Comparison of ENCODE assay signal across 1 cellular context in genomic region chr19:5680437-5681368, GRCh38.
A peak's percentile ranks its signal among the peaks of the same experiment; 100 is the strongest.
TF ChIP-seq lines count a peak whose summit lies in the region.

Gene HSD11B1L, plus strand, starts transcription at chr19:5681027. Its CDS starts 3,806 bp downstream, at chr19:5684833.
A gene with protein sequence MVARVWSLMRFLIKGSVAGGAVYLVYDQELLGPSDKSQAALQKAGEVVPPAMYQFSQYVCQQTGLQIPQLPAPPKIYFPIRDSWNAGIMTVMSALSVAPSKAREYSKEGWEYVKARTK (minus strand): TSS chr19:5680516. CDS start chr19:5680486, 30 bp downstream.

TF ChIP-seq in K562, 482 proteins besides CTCF, POLR2A, EP300 and RAD21 (continued from another document and continues in another):
- TF ChIP-seq FOXP4 (CRISPR knock-in tag; IDR thresholded peaks at IDR 0.05; ENCODE audit: borderline replicate concordance) (0 out of 2 replicates have a peak, but pooled peaks have one; percentile 73), ZNF217 (CRISPR knock-in tag; IDR thresholded peaks at IDR 0.05) (no peak), MECOM (CRISPR knock-in tag; IDR thresholded peaks at IDR 0.05) (no peak), FOXJ2 (tag; IDR thresholded peaks at IDR 0.05) (peak; percentile 89), RFX7 (CRISPR knock-in tag; IDR thresholded peaks at IDR 0.05) (no peak), JUND (IDR thresholded peaks at IDR 0.05; ENCODE audit: borderline replicate concordance, low read depth, low read length) (peak; percentile 55), JUND (tag; IDR thresholded peaks at IDR 0.05; ENCODE audit: borderline replicate concordance, low read depth, low read length) (no peak; the same call in 2 of the 3 replicates), SMARCA4 (IDR thresholded peaks at IDR 0.05) (no peak), ZNF197 (CRISPR knock-in tag; IDR thresholded peaks at IDR 0.05; ENCODE audit: low read depth) (peak; percentile 89; the same call in 1 of the 2 replicates), TEAD4 (IDR thresholded peaks at IDR 0.05; ENCODE audit: low read length) (peak; percentile 40; the same call in 1 of the 2 replicates), TEAD4 (CRISPR knock-in tag; IDR thresholded peaks at IDR 0.05; ENCODE audit: borderline replicate concordance) (no peak), ZNF384 (IDR thresholded peaks at IDR 0.05; ENCODE audit: low read depth, low read length) (0 out of 2 replicates have a peak, but pooled peaks have one; percentile 38), MYC (IDR thresholded peaks at IDR 0.05; ENCODE audit: low read depth, low read length) (peak; percentile 92), MYC (CRISPR knock-in tag; IDR thresholded peaks at IDR 0.05; ENCODE audit: borderline replicate concordance, low read depth) (0 out of 2 replicates have a peak, but pooled peaks have one; percentile 11), POLR2B (IDR thresholded peaks at IDR 0.05; ENCODE audit: low read depth, partially characterized antibody) (no peak), TBP (optimal IDR thresholded peaks at IDR 0.05; ENCODE audit: low read depth, low read length) (peak; percentile 83), ATF3 (IDR thresholded peaks at IDR 0.05) (no peak), ATF3 (CRISPR knock-in tag; conservative IDR thresholded peaks at IDR 0.05) (no peak), ETS1 (conservative IDR thresholded peaks at IDR 0.05; ENCODE audit: control insufficient read depth, low read depth, low read length) (peak; percentile 99), PTBP1 (IDR thresholded peaks at IDR 0.05; ENCODE audit: low read depth, low read length) (no peak), ZNF316 (IDR thresholded peaks at IDR 0.05) (no peak), ETV5 (CRISPR knock-in tag; IDR thresholded peaks at IDR 0.05; ENCODE audit: low read depth) (peak; percentile 79; the same call in 1 of the 2 replicates), GTF2E2 (tag; IDR thresholded peaks at IDR 0.05) (no peak), TAF9B (IDR thresholded peaks at IDR 0.05; ENCODE audit: partially characterized antibody) (no peak), PCBP1 (IDR thresholded peaks at IDR 0.05; ENCODE audit: low read depth, low read length, poor library complexity, severe bottlenecking) (peak; percentile 14), AFF4 (CRISPR knock-in tag; IDR thresholded peaks at IDR 0.05) (no peak), CREB1 (IDR thresholded peaks at IDR 0.05) (peak; percentile 93), CREB1 (CRISPR knock-in tag; IDR thresholded peaks at IDR 0.05) (peak; percentile 92), ELF2 (CRISPR knock-in tag; IDR thresholded peaks at IDR 0.05) (peak; percentile 78; the same call in 1 of the 2 replicates), ZNF644 (tag; IDR thresholded peaks at IDR 0.05; ENCODE audit: low read depth) (peak; percentile 96)
- TF ChIP-seq, protein P1, sequence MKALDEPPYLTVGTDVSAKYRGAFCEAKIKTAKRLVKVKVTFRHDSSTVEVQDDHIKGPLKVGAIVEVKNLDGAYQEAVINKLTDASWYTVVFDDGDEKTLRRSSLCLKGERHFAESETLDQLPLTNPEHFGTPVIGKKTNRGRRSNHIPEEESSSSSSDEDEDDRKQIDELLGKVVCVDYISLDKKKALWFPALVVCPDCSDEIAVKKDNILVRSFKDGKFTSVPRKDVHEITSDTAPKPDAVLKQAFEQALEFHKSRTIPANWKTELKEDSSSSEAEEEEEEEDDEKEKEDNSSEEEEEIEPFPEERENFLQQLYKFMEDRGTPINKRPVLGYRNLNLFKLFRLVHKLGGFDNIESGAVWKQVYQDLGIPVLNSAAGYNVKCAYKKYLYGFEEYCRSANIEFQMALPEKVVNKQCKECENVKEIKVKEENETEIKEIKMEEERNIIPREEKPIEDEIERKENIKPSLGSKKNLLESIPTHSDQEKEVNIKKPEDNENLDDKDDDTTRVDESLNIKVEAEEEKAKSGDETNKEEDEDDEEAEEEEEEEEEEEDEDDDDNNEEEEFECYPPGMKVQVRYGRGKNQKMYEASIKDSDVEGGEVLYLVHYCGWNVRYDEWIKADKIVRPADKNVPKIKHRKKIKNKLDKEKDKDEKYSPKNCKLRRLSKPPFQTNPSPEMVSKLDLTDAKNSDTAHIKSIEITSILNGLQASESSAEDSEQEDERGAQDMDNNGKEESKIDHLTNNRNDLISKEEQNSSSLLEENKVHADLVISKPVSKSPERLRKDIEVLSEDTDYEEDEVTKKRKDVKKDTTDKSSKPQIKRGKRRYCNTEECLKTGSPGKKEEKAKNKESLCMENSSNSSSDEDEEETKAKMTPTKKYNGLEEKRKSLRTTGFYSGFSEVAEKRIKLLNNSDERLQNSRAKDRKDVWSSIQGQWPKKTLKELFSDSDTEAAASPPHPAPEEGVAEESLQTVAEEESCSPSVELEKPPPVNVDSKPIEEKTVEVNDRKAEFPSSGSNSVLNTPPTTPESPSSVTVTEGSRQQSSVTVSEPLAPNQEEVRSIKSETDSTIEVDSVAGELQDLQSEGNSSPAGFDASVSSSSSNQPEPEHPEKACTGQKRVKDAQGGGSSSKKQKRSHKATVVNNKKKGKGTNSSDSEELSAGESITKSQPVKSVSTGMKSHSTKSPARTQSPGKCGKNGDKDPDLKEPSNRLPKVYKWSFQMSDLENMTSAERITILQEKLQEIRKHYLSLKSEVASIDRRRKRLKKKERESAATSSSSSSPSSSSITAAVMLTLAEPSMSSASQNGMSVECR (CRISPR knock-in tag; IDR thresholded peaks at IDR 0.05), result peak; percentile 18; the same call in 1 of the 2 replicates
- TF ChIP-seq, protein P2, sequence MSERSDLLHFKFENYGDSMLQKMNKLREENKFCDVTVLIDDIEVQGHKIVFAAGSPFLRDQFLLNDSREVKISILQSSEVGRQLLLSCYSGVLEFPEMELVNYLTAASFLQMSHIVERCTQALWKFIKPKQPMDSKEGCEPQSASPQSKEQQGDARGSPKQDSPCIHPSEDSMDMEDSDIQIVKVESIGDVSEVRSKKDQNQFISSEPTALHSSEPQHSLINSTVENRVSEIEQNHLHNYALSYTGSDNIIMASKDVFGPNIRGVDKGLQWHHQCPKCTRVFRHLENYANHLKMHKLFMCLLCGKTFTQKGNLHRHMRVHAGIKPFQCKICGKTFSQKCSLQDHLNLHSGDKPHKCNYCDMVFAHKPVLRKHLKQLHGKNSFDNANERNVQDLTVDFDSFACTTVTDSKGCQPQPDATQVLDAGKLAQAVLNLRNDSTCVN (CRISPR knock-in tag; IDR thresholded peaks at IDR 0.05), result no peak
- TF ChIP-seq, protein P3, sequence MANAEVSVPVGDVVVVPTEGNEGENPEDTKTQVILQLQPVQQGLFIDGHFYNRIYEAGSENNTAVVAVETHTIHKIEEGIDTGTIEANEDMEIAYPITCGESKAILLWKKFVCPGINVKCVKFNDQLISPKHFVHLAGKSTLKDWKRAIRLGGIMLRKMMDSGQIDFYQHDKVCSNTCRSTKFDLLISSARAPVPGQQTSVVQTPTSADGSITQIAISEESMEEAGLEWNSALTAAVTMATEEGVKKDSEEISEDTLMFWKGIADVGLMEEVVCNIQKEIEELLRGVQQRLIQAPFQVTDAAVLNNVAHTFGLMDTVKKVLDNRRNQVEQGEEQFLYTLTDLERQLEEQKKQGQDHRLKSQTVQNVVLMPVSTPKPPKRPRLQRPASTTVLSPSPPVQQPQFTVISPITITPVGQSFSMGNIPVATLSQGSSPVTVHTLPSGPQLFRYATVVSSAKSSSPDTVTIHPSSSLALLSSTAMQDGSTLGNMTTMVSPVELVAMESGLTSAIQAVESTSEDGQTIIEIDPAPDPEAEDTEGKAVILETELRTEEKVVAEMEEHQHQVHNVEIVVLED (CRISPR knock-in tag; IDR thresholded peaks at IDR 0.05), result peak; percentile 79
- TF ChIP-seq, protein P4, sequence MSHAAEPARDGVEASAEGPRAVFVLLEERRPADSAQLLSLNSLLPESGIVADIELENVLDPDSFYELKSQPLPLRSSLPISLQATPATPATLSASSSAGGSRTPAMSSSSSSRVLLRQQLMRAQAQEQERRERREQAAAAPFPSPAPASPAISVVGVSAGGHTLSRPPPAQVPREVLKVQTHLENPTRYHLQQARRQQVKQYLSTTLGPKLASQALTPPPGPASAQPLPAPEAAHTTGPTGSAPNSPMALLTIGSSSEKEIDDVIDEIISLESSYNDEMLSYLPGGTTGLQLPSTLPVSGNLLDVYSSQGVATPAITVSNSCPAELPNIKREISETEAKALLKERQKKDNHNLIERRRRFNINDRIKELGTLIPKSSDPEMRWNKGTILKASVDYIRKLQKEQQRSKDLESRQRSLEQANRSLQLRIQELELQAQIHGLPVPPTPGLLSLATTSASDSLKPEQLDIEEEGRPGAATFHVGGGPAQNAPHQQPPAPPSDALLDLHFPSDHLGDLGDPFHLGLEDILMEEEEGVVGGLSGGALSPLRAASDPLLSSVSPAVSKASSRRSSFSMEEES (CRISPR knock-in tag; IDR thresholded peaks at IDR 0.05), result peak; percentile 99
- TF ChIP-seq, protein P5, sequence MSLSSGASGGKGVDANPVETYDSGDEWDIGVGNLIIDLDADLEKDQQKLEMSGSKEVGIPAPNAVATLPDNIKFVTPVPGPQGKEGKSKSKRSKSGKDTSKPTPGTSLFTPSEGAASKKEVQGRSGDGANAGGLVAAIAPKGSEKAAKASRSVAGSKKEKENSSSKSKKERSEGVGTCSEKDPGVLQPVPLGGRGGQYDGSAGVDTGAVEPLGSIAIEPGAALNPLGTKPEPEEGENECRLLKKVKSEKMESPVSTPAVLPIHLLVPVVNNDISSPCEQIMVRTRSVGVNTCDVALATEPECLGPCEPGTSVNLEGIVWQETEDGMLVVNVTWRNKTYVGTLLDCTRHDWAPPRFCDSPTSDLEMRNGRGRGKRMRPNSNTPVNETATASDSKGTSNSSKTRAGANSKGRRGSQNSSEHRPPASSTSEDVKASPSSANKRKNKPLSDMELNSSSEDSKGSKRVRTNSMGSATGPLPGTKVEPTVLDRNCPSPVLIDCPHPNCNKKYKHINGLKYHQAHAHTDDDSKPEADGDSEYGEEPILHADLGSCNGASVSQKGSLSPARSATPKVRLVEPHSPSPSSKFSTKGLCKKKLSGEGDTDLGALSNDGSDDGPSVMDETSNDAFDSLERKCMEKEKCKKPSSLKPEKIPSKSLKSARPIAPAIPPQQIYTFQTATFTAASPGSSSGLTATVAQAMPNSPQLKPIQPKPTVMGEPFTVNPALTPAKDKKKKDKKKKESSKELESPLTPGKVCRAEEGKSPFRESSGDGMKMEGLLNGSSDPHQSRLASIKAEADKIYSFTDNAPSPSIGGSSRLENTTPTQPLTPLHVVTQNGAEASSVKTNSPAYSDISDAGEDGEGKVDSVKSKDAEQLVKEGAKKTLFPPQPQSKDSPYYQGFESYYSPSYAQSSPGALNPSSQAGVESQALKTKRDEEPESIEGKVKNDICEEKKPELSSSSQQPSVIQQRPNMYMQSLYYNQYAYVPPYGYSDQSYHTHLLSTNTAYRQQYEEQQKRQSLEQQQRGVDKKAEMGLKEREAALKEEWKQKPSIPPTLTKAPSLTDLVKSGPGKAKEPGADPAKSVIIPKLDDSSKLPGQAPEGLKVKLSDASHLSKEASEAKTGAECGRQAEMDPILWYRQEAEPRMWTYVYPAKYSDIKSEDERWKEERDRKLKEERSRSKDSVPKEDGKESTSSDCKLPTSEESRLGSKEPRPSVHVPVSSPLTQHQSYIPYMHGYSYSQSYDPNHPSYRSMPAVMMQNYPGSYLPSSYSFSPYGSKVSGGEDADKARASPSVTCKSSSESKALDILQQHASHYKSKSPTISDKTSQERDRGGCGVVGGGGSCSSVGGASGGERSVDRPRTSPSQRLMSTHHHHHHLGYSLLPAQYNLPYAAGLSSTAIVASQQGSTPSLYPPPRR (CRISPR knock-in tag; IDR thresholded peaks at IDR 0.05; ENCODE audit: borderline replicate concordance), result 0 out of 2 replicates have a peak, but pooled peaks have one; percentile 59
